Comparison of ENCODE assay signal across 16 cellular contexts in the genomic region with DNA sequence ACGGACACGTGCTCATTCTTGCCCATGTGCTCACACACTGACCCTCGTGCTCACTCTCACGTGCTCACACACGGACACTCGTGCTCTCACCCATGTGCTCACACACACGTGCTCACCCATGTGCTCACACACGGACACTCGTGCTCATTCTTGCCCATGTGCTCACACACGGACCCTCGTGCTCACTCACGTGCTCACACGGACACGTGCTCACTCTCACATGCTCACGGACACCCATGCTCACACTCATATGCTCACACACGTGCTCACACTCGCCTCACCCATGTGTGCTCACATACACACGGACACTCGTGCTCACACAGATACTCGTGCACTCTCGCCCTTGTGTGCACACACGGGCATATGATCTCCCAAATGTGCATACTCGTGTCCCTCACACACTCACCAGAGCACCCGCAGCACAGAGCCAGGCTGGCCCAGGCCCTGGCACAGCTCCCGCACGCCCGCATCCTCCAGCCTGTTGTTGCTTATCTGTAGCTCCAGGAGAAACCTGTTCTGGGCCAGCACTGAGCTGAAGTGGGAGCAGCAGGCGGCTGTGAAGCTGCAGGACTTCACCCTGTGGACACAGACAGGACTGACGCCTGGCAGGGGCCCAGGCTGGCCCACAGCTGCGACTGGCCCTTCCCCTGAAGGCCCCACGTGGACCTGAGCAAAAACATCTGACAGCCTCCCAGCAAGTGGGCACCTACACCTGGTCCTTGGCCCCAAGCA. TPM values are rescaled to one million over a fixed set of nuclear protein-coding genes. Genes with fewer than 3 reads are reported as not detected.
DNase-seq lines count a peak whose midpoint lies in the region; ATAC-seq, FAIRE-seq and TF ChIP-seq lines count a peak whose summit lies in the region.
"Had no signal": no experiment of that assay in that cellular context is flagged by ENCODE, and none has a peak within 500 bp of the region (broad histone marks: within the 10 kb centered on the region; RNA-seq: fewer than 3 reads in every experiment).

No MANE protein-coding gene starts in this region.

- H3K27me3 ChIP-seq in H1 (replicated peaks in 1 of 4; ENCODE audit: control insufficient read depth in 3 of 4, extremely low read depth in 1 of 4, insufficient read depth in 3 of 4, low read length in 3 of 4): no peaks in the 10 kb centered on the region
- H3K27me3 ChIP-seq in esophagus squamous epithelium: no peaks in the 10 kb centered on the region

- H2BK12ac ChIP-seq in H1 (ENCODE audit: low read depth, low read length): no peak overlapping the region

- H3K27me3 Mint-ChIP-seq in HFFc6 (ENCODE audit: insufficient read depth) (peaks cover 16% of the 10 kb centered on the region), nephron progenitor cell (ENCODE audit: low read depth, poor library complexity) (peaks cover 3% of the 10 kb centered on the region)

- no peak overlapping the region for H3K56ac ChIP-seq in H1 (replicated peaks; ENCODE audit: insufficient read length, low read depth, low read length)

- no peak overlapping the region for H2BK20ac ChIP-seq in H1 (ENCODE audit: low read length)

- no peaks in the 10 kb centered on the region; the same call in none of the 2 replicates for H3K79me1 ChIP-seq in H1 (ENCODE audit: low read depth, low read length)

- no peak for ATAC-seq in GM21576 (IDR thresholded peaks at IDR 0.05; ENCODE audit: unreplicated experiment)

- peak overlapping the region; percentile 85 for H3K4ac ChIP-seq in H1 (replicated peaks; ENCODE audit: insufficient read length, low read depth, low read length)

- H4K8ac ChIP-seq in H1 (ENCODE audit: extremely low read depth, insufficient read depth, low read length): no peak overlapping the region

- DNase-seq in Ammon's horn (ENCODE audit: low spot score) (peak; percentile 4), HFFc6 (no peak), H1 (ENCODE audit: low read depth in 1 of 2, low spot score in 2 of 2) (no peak), nephron progenitor cell (no peak), NCI-H510A (lab: John Stamatoyannopoulos, UW) (no peak), esophagus squamous epithelium (lab: John Stamatoyannopoulos, UW) (no peak)
- DNase-seq in stimulated activated naive CD4-positive, alpha-beta T cell (lab: John Stamatoyannopoulos, UW): no peak
- DNase-seq: activated CD4-positive, CD25-positive, alpha-beta regulatory T cell; AML-193; cerebellar nuclear complex; NCI-H1092; NCI-H2171 had no signal

- H3K4me3 ChIP-seq in H1 (ENCODE audit: extremely low read depth in 1 of 4, insufficient read depth in 2 of 4, low read depth in 3 of 4, low read length in 4 of 4): no peak overlapping the region
- no peak overlapping the region for H3K4me3 ChIP-seq in esophagus squamous epithelium

- H3K27ac ChIP-seq in H1 (ENCODE audit: low read depth, low read length): no peak overlapping the region
- no peak overlapping the region for H3K27ac ChIP-seq in esophagus squamous epithelium

- H3K14ac ChIP-seq in H1 (ENCODE audit: insufficient read length): no peak overlapping the region

- no peak overlapping the region; the same call in 1 of the 2 replicates for H2BK5ac ChIP-seq in H1 (ENCODE audit: low read depth, low read length)

- no peak overlapping the region for H3K23ac ChIP-seq in H1 (ENCODE audit: insufficient read length)

- no peaks in the 10 kb centered on the region for H3K23me2 ChIP-seq in H1 (ENCODE audit: low read depth, low read length)

- CTCF ChIA-PET in H1 (lab: Charles Lee; ENCODE audit: partially characterized antibody): interaction anchor here (0.9 to 1.3 kb wide), 5 partner anchors 19 to 247 kb away, joined by 3 to 8 read pairs (median 3); no protein-coding TSS in a partner anchor

- TF ChIP-seq CTCF in HFFc6 (IDR thresholded peaks at IDR 0.05) (no peak), H1 (IDR thresholded peaks at IDR 0.05; ENCODE audit: control extremely low read depth in 1 of 3, insufficient read depth in 1 of 3, low read depth in 1 of 3, low read length in 3 of 3) (no peak), nephron progenitor cell (IDR thresholded peaks at IDR 0.05) (no peak), esophagus squamous epithelium (IDR thresholded peaks at IDR 0.05) (no peak)

- H2BK120ac ChIP-seq in H1 (replicated peaks; ENCODE audit: low read depth, low read length): no peak overlapping the region

- TF ChIP-seq POLR2A in H1 (IDR thresholded peaks at IDR 0.05; ENCODE audit: control extremely low read depth in 1 of 2, low read depth in 2 of 2, low read length in 2 of 2) (no peak), esophagus squamous epithelium (IDR thresholded peaks at IDR 0.05) (no peak)

- H3K4me1 Mint-ChIP-seq in HFFc6 (ENCODE audit: low read depth) (peaks cover 6% of the 10 kb centered on the region; the same call in 1 of the 2 replicates), nephron progenitor cell (peaks cover 17% of the 10 kb centered on the region)

- TF ChIP-seq RAD21 in H1 (IDR thresholded peaks at IDR 0.05 in 1 of 2, conservative IDR thresholded peaks at IDR 0.05 in 1 of 2; ENCODE audit: low read depth in 2 of 2, low read length in 2 of 2): no peak

- TF ChIP-seq EP300 in H1 (IDR thresholded peaks at IDR 0.05; ENCODE audit: borderline replicate concordance in 1 of 2, low read depth in 2 of 2, low read length in 2 of 2): no peak

- H3K36me3 Mint-ChIP-seq in HFFc6 (ENCODE audit: low read depth) (peaks cover 31% of the 10 kb centered on the region), nephron progenitor cell (ENCODE audit: low read depth) (peaks cover 50% of the 10 kb centered on the region)

- no peak overlapping the region for H2AFZ ChIP-seq in H1 (ENCODE audit: low read length)

- H2BK15ac ChIP-seq in H1 (ENCODE audit: low read length): peak overlapping the region; percentile 22; the same call in 1 of the 2 replicates

- POLR2A ChIA-PET in H1 (lab: Charles Lee; ENCODE audit: partially characterized antibody): interaction anchor here (1.0 to 1.6 kb wide), 7 partner anchors 8 to 279 kb away, joined by 3 to 7 read pairs (median 3); a partner anchor contains a TSS

- H3K27ac Mint-ChIP-seq in HFFc6: peak overlapping the region; percentile 54
- H3K27ac Mint-ChIP-seq in nephron progenitor cell: peak overlapping the region; percentile 71

- WGBS in H1 (ENCODE audit: extremely low coverage in 1 of 2, insufficient coverage in 1 of 2, insufficient read length in 1 of 2, insufficient replicate concordance in 2 of 2, low coverage in 1 of 2, low lambda C conversion rate in 2 of 2, missing lambda C conversion rate in 1 of 2), 2 experiments: 94% methylated on average over 31 of the region's 31 CpGs; no CpG with 5 or more reads in 1 of the 2 experiments
- WGBS in esophagus squamous epithelium, 2 donors: 96% methylated on average over 23 to 29 of the region's 31 CpGs

- H3K9ac ChIP-seq in H1 (replicated peaks in 1 of 4; ENCODE audit: extremely low read depth in 1 of 4, low read depth in 3 of 4, low read length in 3 of 4): no peak overlapping the region

- H4K20me1 ChIP-seq in H1 (replicated peaks in 1 of 2; ENCODE audit: control insufficient read depth in 1 of 2, insufficient read depth in 2 of 2, low read length in 2 of 2): peaks cover 4 to 12% of the 10 kb centered on the region in 2 experiments

- H3K4me3 Mint-ChIP-seq in HFFc6 (no peak overlapping the region), nephron progenitor cell (no peak overlapping the region)

- no peak overlapping the region for H3K18ac ChIP-seq in H1 (ENCODE audit: extremely low read depth, low read length)

- no peak for FAIRE-seq in H1 (lab: Jason Lieb, UNC)
- FAIRE-seq: GM18507, GM19239 had no signal

- intact Hi-C loops in esophagus squamous epithelium (cut with DNase I): loop anchor here (5.0 kb wide), 1 partner anchor 35 kb away; no protein-coding TSS in a partner anchor

- peak overlapping the region; percentile 65 for H4K91ac ChIP-seq in H1 (replicated peaks; ENCODE audit: insufficient read length, low read length)

- H3K4me1 ChIP-seq in H1 (replicated peaks in 1 of 4; ENCODE audit: control insufficient read depth in 3 of 4, insufficient read depth in 4 of 4, low read length in 3 of 4) (no peaks in the 10 kb centered on the region), esophagus squamous epithelium (peaks cover 3 to 15% (median 8%) of the 10 kb centered on the region in 3 donors)

- H3K9me3 ChIP-seq in H1 (ENCODE audit: insufficient read depth in 2 of 2, low read depth in 1 of 2, low read length in 1 of 2) (peaks cover 11 to 19% of the 10 kb centered on the region in 2 experiments; a peak in 3 of 4 replicates), esophagus squamous epithelium (no peaks in the 10 kb centered on the region)

- H4K5ac ChIP-seq in H1 (ENCODE audit: insufficient read length, low read depth, low read length): no peak overlapping the region

- no peak overlapping the region for H3K4me2 ChIP-seq in H1 (ENCODE audit: insufficient read depth in 1 of 2, low read depth in 2 of 2, low read length in 2 of 2)

- H3K9me3 Mint-ChIP-seq in HFFc6 (peaks cover 8% of the 10 kb centered on the region; the same call in 1 of the 2 replicates), nephron progenitor cell (peaks cover 15% of the 10 kb centered on the region)

- H3K36me3 ChIP-seq in H1 (ENCODE audit: control insufficient read depth in 2 of 4, insufficient read depth in 4 of 4, low read length in 3 of 4) (peaks cover 17 to 50% (median 33%) of the 10 kb centered on the region in 4 experiments; a peak in 7 of 8 replicates), esophagus squamous epithelium (peaks cover 60 to 99% (median 76%) of the 10 kb centered on the region in 3 donors)

- H3K79me2 ChIP-seq in H1 (ENCODE audit: control insufficient read depth in 1 of 2, insufficient read depth in 2 of 2, low read length in 2 of 2): no peaks in the 10 kb centered on the region

- no peak overlapping the region; the same call in 1 of the 2 replicates for H2AK5ac ChIP-seq in H1 (ENCODE audit: low read depth, low read length)

RNA-seq across cellular contexts. Expression of a gene that starts 9.3 kb away (rescaled TPM):
- total RNA-seq in HFFc6 (2021; fragmentation: NEBNext Ultra II Directional; extraction: Animal tissue kit (Norgen Biotek cat#: 25700)): 100 to 1,000 TPM; 223 to 272 (median 250) TPM
- total RNA-seq in H1 (2021; fragmentation: NEBNext Ultra II Directional; extraction: Animal tissue kit (Norgen Biotek cat#: 25700)): 49.8 and 53.4 TPM in 2 replicates
- polyA plus RNA-seq in H1 (2011; rRNA removed): 48.7 and 86.4 TPM in 2 replicates
- polyA plus RNA-seq in H1 (2011; cell fraction: cytosol; rRNA removed): 60.1 TPM
- polyA plus RNA-seq in H1 (2011; cell fraction: nucleus; rRNA removed): 139 TPM
- polyA plus RNA-seq in H1 (2012, experiment 1 of 2): 36.0 to 56.2 TPM (median 54.7 TPM) in 4 replicates
- polyA plus RNA-seq in H1 (2012, experiment 2 of 2): 56.3 TPM
- polyA plus RNA-seq in H1 (2013, experiment 1 of 2): 29.5 TPM
- 27.5 TPM for polyA plus RNA-seq in H1 (2013, experiment 2 of 2)
- 29.0 and 44.4 TPM in 2 replicates for polyA minus RNA-seq in H1 (2011; rRNA and poly(A)+ RNA removed)
- polyA minus RNA-seq in H1 (2011; cell fraction: cytosol; rRNA and poly(A)+ RNA removed): 38.3 TPM
- 63.2 TPM for polyA minus RNA-seq in H1 (2011; cell fraction: nucleus; rRNA and poly(A)+ RNA removed)
- total RNA-seq in esophagus squamous epithelium: 100 to 1,000 TPM; 206 to 378 (median 222) TPM

RNA-seq across cellular contexts. Expression of a gene that starts 37.6 kb away (rescaled TPM):
- 100 to 1,000 TPM; 102 to 125 (median 107) TPM for total RNA-seq in HFFc6 (2021; fragmentation: NEBNext Ultra II Directional; extraction: Animal tissue kit (Norgen Biotek cat#: 25700))
- total RNA-seq in H1 (2021; fragmentation: NEBNext Ultra II Directional; extraction: Animal tissue kit (Norgen Biotek cat#: 25700)): 54.7 and 60.9 TPM in 2 replicates
- 44.3 and 63.4 TPM in 2 replicates for polyA plus RNA-seq in H1 (2011; rRNA removed)
- polyA plus RNA-seq in H1 (2011; cell fraction: cytosol; rRNA removed): 47.4 TPM
- polyA plus RNA-seq in H1 (2011; cell fraction: nucleus; rRNA removed): 117 TPM
- 63.6 to 78.2 TPM (median 69.2 TPM) in 4 replicates for polyA plus RNA-seq in H1 (2012, experiment 1 of 2)
- 56.3 TPM for polyA plus RNA-seq in H1 (2012, experiment 2 of 2)
- 25.7 TPM for polyA plus RNA-seq in H1 (2013, experiment 1 of 2)
- 26.0 TPM for polyA plus RNA-seq in H1 (2013, experiment 2 of 2)
- polyA minus RNA-seq in H1 (2011; rRNA and poly(A)+ RNA removed): 28.2 and 33.1 TPM in 2 replicates
- polyA minus RNA-seq in H1 (2011; cell fraction: cytosol; rRNA and poly(A)+ RNA removed): 22.0 TPM
- polyA minus RNA-seq in H1 (2011; cell fraction: nucleus; rRNA and poly(A)+ RNA removed): 21.5 TPM
- total RNA-seq in esophagus squamous epithelium: 100 to 1,000 TPM in 2 of 4 donors, 10 to 100 TPM in 2; 56.7 to 106 (median 85.2) TPM

RNA-seq across cellular contexts. Expression of a gene that starts 39.6 kb away (rescaled TPM):
- under 1 TPM; 0.23 to 0.83 (median 0.55) TPM for total RNA-seq in HFFc6 (2021; fragmentation: NEBNext Ultra II Directional; extraction: Animal tissue kit (Norgen Biotek cat#: 25700))
- 1.9 and 2.1 TPM in 2 replicates for total RNA-seq in H1 (2021; fragmentation: NEBNext Ultra II Directional; extraction: Animal tissue kit (Norgen Biotek cat#: 25700))
- 0.94 and 1.6 TPM in 2 replicates for polyA plus RNA-seq in H1 (2011; rRNA removed)
- 1.9 TPM for polyA plus RNA-seq in H1 (2011; cell fraction: cytosol; rRNA removed)
- 8.4 TPM for polyA plus RNA-seq in H1 (2011; cell fraction: nucleus; rRNA removed)
- polyA plus RNA-seq in H1 (2012, experiment 1 of 2): 1.2 to 1.8 TPM (median 1.6 TPM) in 4 replicates
- 0.70 TPM for polyA plus RNA-seq in H1 (2012, experiment 2 of 2)
- polyA plus RNA-seq in H1 (2013, experiment 1 of 2): 0.71 TPM
- 0.75 TPM for polyA plus RNA-seq in H1 (2013, experiment 2 of 2)
- 0.68 and 0.88 TPM in 2 replicates for polyA minus RNA-seq in H1 (2011; rRNA and poly(A)+ RNA removed)
- polyA minus RNA-seq in H1 (2011; cell fraction: cytosol; rRNA and poly(A)+ RNA removed): 0.88 TPM
- 2.4 TPM for polyA minus RNA-seq in H1 (2011; cell fraction: nucleus; rRNA and poly(A)+ RNA removed)
- 1 to 10 TPM in 2 of 4 donors, under 1 TPM in 2; 0.35 to 2.3 (median 1.2) TPM for total RNA-seq in esophagus squamous epithelium

RNA-seq across cellular contexts. Expression of a gene that starts 47.7 kb away (rescaled TPM):
- 10 to 100 TPM; 23.3 to 34.5 (median 27.2) TPM for total RNA-seq in HFFc6 (2021; fragmentation: NEBNext Ultra II Directional; extraction: Animal tissue kit (Norgen Biotek cat#: 25700))
- 48.7 and 52.4 TPM in 2 replicates for total RNA-seq in H1 (2021; fragmentation: NEBNext Ultra II Directional; extraction: Animal tissue kit (Norgen Biotek cat#: 25700))
- polyA plus RNA-seq in H1 (2011; rRNA removed): 68.2 and 108 TPM in 2 replicates
- 69.7 TPM for polyA plus RNA-seq in H1 (2011; cell fraction: cytosol; rRNA removed)
- polyA plus RNA-seq in H1 (2011; cell fraction: nucleus; rRNA removed): 197 TPM
- polyA plus RNA-seq in H1 (2012, experiment 1 of 2): 33.3 to 60.1 TPM (median 54.3 TPM) in 4 replicates
- polyA plus RNA-seq in H1 (2012, experiment 2 of 2): 51.9 TPM
- 42.4 TPM for polyA plus RNA-seq in H1 (2013, experiment 1 of 2)
- 39.1 TPM for polyA plus RNA-seq in H1 (2013, experiment 2 of 2)
- polyA minus RNA-seq in H1 (2011; rRNA and poly(A)+ RNA removed): 49.6 and 57.3 TPM in 2 replicates
- polyA minus RNA-seq in H1 (2011; cell fraction: cytosol; rRNA and poly(A)+ RNA removed): 38.8 TPM
- 51.9 TPM for polyA minus RNA-seq in H1 (2011; cell fraction: nucleus; rRNA and poly(A)+ RNA removed)
- total RNA-seq in esophagus squamous epithelium: 10 to 100 TPM; 15.8 to 34.3 (median 22.8) TPM

RNA-seq across cellular contexts. Expression of a gene that starts 55.9 kb away (rescaled TPM):
- not detected for total RNA-seq in HFFc6 (2021; fragmentation: NEBNext Ultra II Directional; extraction: Animal tissue kit (Norgen Biotek cat#: 25700))
- 18.0 and 20.0 TPM in 2 replicates for total RNA-seq in H1 (2021; fragmentation: NEBNext Ultra II Directional; extraction: Animal tissue kit (Norgen Biotek cat#: 25700))
- 20.7 and 24.6 TPM in 2 replicates for polyA plus RNA-seq in H1 (2011; rRNA removed)
- polyA plus RNA-seq in H1 (2011; cell fraction: cytosol; rRNA removed): 19.7 TPM
- polyA plus RNA-seq in H1 (2011; cell fraction: nucleus; rRNA removed): 185 TPM
- polyA plus RNA-seq in H1 (2012, experiment 1 of 2): 20.7 to 42.8 TPM (median 32.2 TPM) in 4 replicates
- polyA plus RNA-seq in H1 (2012, experiment 2 of 2): 11.9 TPM
- polyA plus RNA-seq in H1 (2013, experiment 1 of 2): 14.6 TPM
- polyA plus RNA-seq in H1 (2013, experiment 2 of 2): 13.7 TPM
- polyA minus RNA-seq in H1 (2011; rRNA and poly(A)+ RNA removed): 5.2 and 7.0 TPM in 2 replicates
- 5.6 TPM for polyA minus RNA-seq in H1 (2011; cell fraction: cytosol; rRNA and poly(A)+ RNA removed)
- 19.3 TPM for polyA minus RNA-seq in H1 (2011; cell fraction: nucleus; rRNA and poly(A)+ RNA removed)
- total RNA-seq in esophagus squamous epithelium: 10 to 100 TPM; 11.0 to 22.1 (median 16.2) TPM
- total RNA-seq: skeletal muscle tissue had no signal
